20 cellular contexts compared by ENCODE assay signal in the genomic region with DNA sequence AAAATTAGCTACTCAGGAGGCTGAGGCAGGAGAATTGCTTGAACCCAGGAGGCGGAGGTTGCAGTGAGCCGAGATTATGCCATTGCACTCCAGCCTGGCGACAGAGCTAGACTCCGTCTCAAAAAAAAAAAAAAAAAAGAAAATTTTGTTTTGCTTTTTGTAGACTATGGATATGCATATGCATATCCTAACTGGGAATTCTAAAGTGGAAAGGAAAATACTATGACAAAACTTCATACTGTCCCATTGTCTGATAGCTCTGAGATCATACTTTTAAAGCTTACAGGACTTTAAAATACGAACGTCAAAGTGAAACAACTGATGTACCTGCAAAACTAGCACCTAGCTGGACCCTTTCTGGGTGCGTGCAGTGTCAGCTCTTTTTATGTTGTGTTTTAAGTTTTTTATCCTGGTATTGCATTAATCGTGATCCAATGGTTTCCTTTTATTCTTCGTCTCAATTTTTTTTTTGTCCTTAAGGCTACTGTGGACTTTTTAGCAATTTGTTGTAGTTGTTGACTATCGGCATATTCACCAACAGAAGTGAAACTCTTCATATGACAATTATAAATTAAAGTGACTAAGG. TPM values are rescaled to one million over a fixed set of nuclear protein-coding genes. Genes with fewer than 3 reads are reported as not detected.
DNase-seq lines count a peak whose midpoint lies in the region; ATAC-seq and TF ChIP-seq lines count a peak whose summit lies in the region.
"Had no signal": no experiment of that assay in that cellular context is flagged by ENCODE, and none has a peak within 500 bp of the region (broad histone marks: within the 10 kb centered on the region; RNA-seq: fewer than 3 reads in every experiment).

No MANE protein-coding gene starts in this region.

- intact Hi-C loops in head of caudate nucleus (cut with DNase I): loop anchor here (5.0 kb wide), 1 partner anchor 235 kb away; no protein-coding TSS in a partner anchor

- ATAC-seq in GM18498 (IDR thresholded peaks at IDR 0.05; ENCODE audit: unreplicated experiment): peak; percentile 12
- ATAC-seq in GM21390 (IDR thresholded peaks at IDR 0.05; ENCODE audit: unreplicated experiment): peak; percentile 7

- DNase-seq in MV-4-11 (lab: John Stamatoyannopoulos, UW) (peak; percentile 42), osteoblast (ENCODE audit: insufficient read length, low spot score, missing footprints) (no peak), head of caudate nucleus (no peak), germinal center (ENCODE audit: low spot score) (no peak)
- DNase-seq in activated naive CD8-positive, alpha-beta T cell treated with anti-CD3 and anti-CD28 coated beads for 36 hours: no peak
- DNase-seq: activated CD4-positive, alpha-beta T cell treated with anti-CD3 and anti-CD28 coated beads for 1 hour; NK-92 treated with Interleukin-12 subunit alpha and Interleukin-12 subunit beta, amount 100 ng/mL, for 24 hours; stimulated activated CD4-positive, alpha-beta T cell treated with anti-CD3 and anti-CD28 coated beads, Interleukin-2, amount 100 ng/mL, for 48 hours had no signal

- H3K4me1 Mint-ChIP-seq in activated naive CD8-positive, alpha-beta T cell treated with anti-CD3 and anti-CD28 coated beads for 36 hours: peaks cover 4% of the 10 kb centered on the region
- H3K4me1 Mint-ChIP-seq: neural progenitor cell had no signal

- H3K4me3 ChIP-seq in osteoblast (ENCODE audit: insufficient read depth, low read length): no peak overlapping the region
- H3K4me3 ChIP-seq: adrenal gland, BLaER1, body of pancreas, heart right ventricle, MG63, neural progenitor cell, uterus had no signal

- no peak overlapping the region for H3K27ac Mint-ChIP-seq in activated naive CD8-positive, alpha-beta T cell treated with anti-CD3 and anti-CD28 coated beads for 36 hours
- H3K27ac Mint-ChIP-seq: activated CD8-positive, alpha-beta T cell treated with anti-CD3 and anti-CD28 coated beads for 36 hours; neural progenitor cell; stimulated activated naive CD8-positive, alpha-beta T cell treated with anti-CD3 and anti-CD28 coated beads, Interleukin-15, amount 100 ng/mL, for 72 hours had no signal

- H3K9me3 ChIP-seq in osteoblast (ENCODE audit: low read depth, low read length): no peaks in the 10 kb centered on the region
- H3K9me3 ChIP-seq: adrenal gland, BLaER1, body of pancreas, heart right ventricle, MG63, uterus had no signal

- H3K4me1 ChIP-seq in osteoblast (ENCODE audit: insufficient read depth, low read length): peaks cover 17% of the 10 kb centered on the region
- H3K4me1 ChIP-seq: BLaER1, neural progenitor cell had no signal

- H3K79me2 ChIP-seq in osteoblast (ENCODE audit: insufficient read depth, low read length): no peaks in the 10 kb centered on the region

- peaks cover 6% of the 10 kb centered on the region for H3K36me3 Mint-ChIP-seq in activated naive CD8-positive, alpha-beta T cell treated with anti-CD3 and anti-CD28 coated beads for 36 hours

- H3K27me3 ChIP-seq in osteoblast (ENCODE audit: insufficient read depth, low read length): no peaks in the 10 kb centered on the region
- H3K27me3 ChIP-seq: adrenal gland, BLaER1, body of pancreas, heart right ventricle, MG63, neural progenitor cell, uterus had no signal

- H3K4me2 ChIP-seq in osteoblast (ENCODE audit: insufficient read depth, low read length): peak overlapping the region; percentile 49
- H3K4me2 ChIP-seq: BLaER1, neural progenitor cell had no signal

- H3K27me3 Mint-ChIP-seq in activated naive CD8-positive, alpha-beta T cell treated with anti-CD3 and anti-CD28 coated beads for 36 hours: no peaks in the 10 kb centered on the region
- H3K27me3 Mint-ChIP-seq: activated CD8-positive, alpha-beta T cell treated with anti-CD3 and anti-CD28 coated beads for 36 hours; stimulated activated naive CD8-positive, alpha-beta T cell treated with anti-CD3 and anti-CD28 coated beads, Interleukin-15, amount 100 ng/mL, for 72 hours had no signal

- no peaks in the 10 kb centered on the region for H3K9me3 Mint-ChIP-seq in activated naive CD8-positive, alpha-beta T cell treated with anti-CD3 and anti-CD28 coated beads for 36 hours
- H3K9me3 Mint-ChIP-seq: activated CD8-positive, alpha-beta T cell treated with anti-CD3 and anti-CD28 coated beads for 36 hours; activated naive CD4-positive, alpha-beta T cell treated with anti-CD3 and anti-CD28 coated beads for 36 hours; neural progenitor cell; stimulated activated naive CD8-positive, alpha-beta T cell treated with anti-CD3 and anti-CD28 coated beads, Interleukin-15, amount 100 ng/mL, for 72 hours had no signal

- no peak for TF ChIP-seq CTCF in osteoblast (IDR thresholded peaks at IDR 0.05; ENCODE audit: extremely low read depth, low read depth, low read length)

- H3K27ac ChIP-seq in osteoblast (ENCODE audit: low read depth, low read length): no peak overlapping the region
- H3K27ac ChIP-seq: adrenal gland, BLaER1, neural progenitor cell had no signal

- peaks cover 11% of the 10 kb centered on the region for H3K36me3 ChIP-seq in osteoblast (ENCODE audit: insufficient read depth, low read length)
- H3K36me3 ChIP-seq: neural progenitor cell, uterus had no signal

- no peak overlapping the region for H2AFZ ChIP-seq in osteoblast (ENCODE audit: low read length)
- H2AFZ ChIP-seq: neural progenitor cell had no signal

- H4K20me1 ChIP-seq in osteoblast (ENCODE audit: insufficient read depth, low read length): no peaks in the 10 kb centered on the region

- H3K4me3 Mint-ChIP-seq in activated naive CD8-positive, alpha-beta T cell treated with anti-CD3 and anti-CD28 coated beads for 36 hours: no peak overlapping the region
- H3K4me3 Mint-ChIP-seq: activated CD8-positive, alpha-beta T cell treated with anti-CD3 and anti-CD28 coated beads for 36 hours; activated naive CD4-positive, alpha-beta T cell treated with anti-CD3 and anti-CD28 coated beads for 36 hours; neural progenitor cell; stimulated activated naive CD8-positive, alpha-beta T cell treated with anti-CD3 and anti-CD28 coated beads, Interleukin-15, amount 100 ng/mL, for 72 hours had no signal

RNA-seq across cellular contexts. Expression of gene SPRTN, which starts 19.2 kb away (rescaled TPM):
- total RNA-seq in osteoblast: 15.3 and 17.0 TPM in 2 replicates
- total RNA-seq in activated naive CD8-positive, alpha-beta T cell treated with anti-CD3 and anti-CD28 coated beads for 36 hours: 10 to 100 TPM; 11.2 to 12.2 TPM

RNA-seq across cellular contexts. Expression of gene EXOC8, which starts 19.6 kb away (rescaled TPM):
- 14.4 and 16.3 TPM in 2 replicates for total RNA-seq in osteoblast
- total RNA-seq in activated naive CD8-positive, alpha-beta T cell treated with anti-CD3 and anti-CD28 coated beads for 36 hours: 10 to 100 TPM; 12.6 to 13.0 TPM
